8 cellular contexts compared by ENCODE assay signal in the genomic region with DNA sequence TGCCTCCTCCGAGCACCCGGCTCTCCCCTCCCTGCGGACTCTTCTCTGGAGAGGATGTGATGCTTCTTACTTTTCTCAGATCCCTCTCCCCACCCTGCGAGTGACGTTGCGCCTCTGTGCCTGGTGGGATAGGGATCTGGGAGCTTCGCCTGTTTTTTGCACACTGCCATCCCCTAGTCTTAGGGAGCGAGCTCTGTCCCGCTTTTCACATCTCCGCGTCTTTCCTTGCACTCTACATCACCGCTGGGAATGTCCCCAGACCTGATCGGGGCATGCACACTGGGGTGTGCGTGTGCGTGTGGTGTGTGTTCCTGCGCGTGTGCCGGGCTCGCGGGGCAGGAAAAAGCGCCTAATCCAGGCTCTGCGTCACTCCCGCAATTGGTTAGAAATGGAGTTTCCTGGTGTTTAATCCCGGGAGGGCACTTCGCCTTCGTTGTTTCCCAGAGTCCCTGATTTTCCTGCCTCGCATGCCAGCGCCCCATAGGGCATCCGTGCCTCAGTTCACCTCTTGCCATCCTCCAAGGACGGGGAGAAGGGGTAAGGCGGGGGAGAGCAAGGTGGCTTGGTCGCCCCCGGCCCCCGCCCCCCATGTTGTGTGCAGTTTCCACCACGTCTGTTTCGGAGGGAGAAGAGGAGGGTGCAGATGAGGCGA. TPM values are rescaled to one million over a fixed set of nuclear protein-coding genes. Genes with fewer than 3 reads are reported as not detected.
DNase-seq lines count a peak whose midpoint lies in the region; ATAC-seq and TF ChIP-seq lines count a peak whose summit lies in the region.

No MANE protein-coding gene starts in this region.

- H2AFZ ChIP-seq in mesenchymal stem cell (ENCODE audit: low read depth, low read length) = no peak overlapping the region

- H3K14ac ChIP-seq in mesenchymal stem cell (ENCODE audit: low read length in 2 of 2) = peak overlapping the region in 1 of 2 experiments; percentile 91

- H2AK5ac ChIP-seq in mesenchymal stem cell (ENCODE audit: low read length, severe bottlenecking) = no peak overlapping the region

- H3K79me1 ChIP-seq in mesenchymal stem cell (replicated peaks; ENCODE audit: low read length, poor library complexity, severe bottlenecking) = no peaks in the 10 kb centered on the region

- H4K91ac ChIP-seq in mesenchymal stem cell (ENCODE audit: low read length) = no peak overlapping the region

- H4K8ac ChIP-seq in mesenchymal stem cell (ENCODE audit: low read length) = no peak overlapping the region

- H2BK15ac ChIP-seq in mesenchymal stem cell (ENCODE audit: low read depth, poor library complexity, severe bottlenecking) = no peak overlapping the region

- H3K4me3 Mint-ChIP-seq in stimulated activated naive CD8-positive, alpha-beta T cell treated with anti-CD3 and anti-CD28 coated beads, Interleukin-15, Interleukin-2, amounts not matched to agents 100 ng/mL and 50 ng/mL, for 24 hours = peak overlapping the region; percentile 57

- peak overlapping the region in 1 of 2 experiments; percentile 78 for H2BK12ac ChIP-seq in mesenchymal stem cell (ENCODE audit: low read length in 2 of 2)

- no peaks in the 10 kb centered on the region for H3K4me1 ChIP-seq in colonic mucosa
- peaks cover 16% of the 10 kb centered on the region for H3K4me1 ChIP-seq in mesenchymal stem cell (ENCODE audit: control insufficient read depth, insufficient read depth, low read depth, low read length)
- H3K4me1 ChIP-seq in tibial artery = peaks cover 0 to 58% (median 18%) of the 10 kb centered on the region in 4 donors

- H3K27ac ChIP-seq in colonic mucosa (peak overlapping the region; percentile 47), mesenchymal stem cell (ENCODE audit: low read length, poor library complexity, severe bottlenecking) (no peak overlapping the region), tibial artery (peak overlapping the region; percentile 94 to 98)

- peaks cover 48% of the 10 kb centered on the region for H3K4me1 Mint-ChIP-seq in stimulated activated naive CD8-positive, alpha-beta T cell treated with anti-CD3 and anti-CD28 coated beads, Interleukin-15, Interleukin-2, amounts not matched to agents 100 ng/mL and 50 ng/mL, for 24 hours (ENCODE audit: low read depth)

- H3K18ac ChIP-seq in mesenchymal stem cell (ENCODE audit: low read depth in 1 of 2, low read length in 2 of 2) = peak overlapping the region in 1 of 2 experiments; percentile 70

- H3K36me3 ChIP-seq in colonic mucosa (no peaks in the 10 kb centered on the region), mesenchymal stem cell (ENCODE audit: control insufficient read depth in 1 of 2, insufficient read depth in 2 of 2, low read depth in 1 of 2, low read length in 2 of 2) (no peaks in the 10 kb centered on the region), tibial artery (no peaks in the 10 kb centered on the region)

- H3K9me3 Mint-ChIP-seq in stimulated activated naive CD8-positive, alpha-beta T cell treated with anti-CD3 and anti-CD28 coated beads, Interleukin-15, Interleukin-2, amounts not matched to agents 100 ng/mL and 50 ng/mL, for 24 hours = no peaks in the 10 kb centered on the region

- no peaks in the 10 kb centered on the region for H3K27me3 ChIP-seq in colonic mucosa
- peaks cover 59 to 62% of the 10 kb centered on the region in 2 experiments for H3K27me3 ChIP-seq in mesenchymal stem cell (ENCODE audit: control insufficient read depth in 1 of 2, insufficient read depth in 1 of 2, low read length in 2 of 2)
- no peaks in the 10 kb centered on the region for H3K27me3 ChIP-seq in tibial artery

- H3K4ac ChIP-seq in mesenchymal stem cell (ENCODE audit: low read depth in 1 of 2, low read length in 2 of 2) = no peak overlapping the region

- H3K23ac ChIP-seq in mesenchymal stem cell (ENCODE audit: low read length in 2 of 2) = peak overlapping the region in 1 of 2 experiments; percentile 93

- no peak for DNase-seq in stimulated activated naive CD8-positive, alpha-beta T cell treated with anti-CD3 and anti-CD28 coated beads, Interleukin-15, Interleukin-2, amounts not matched to agents 100 U/mL and 50 U/mL, for 24 hours
- DNase-seq in colonic mucosa = no peak
- peak; percentile 35 for DNase-seq in mesenchymal stem cell
- peak; percentile 39 to 85 for DNase-seq in tibial artery
- no peak for DNase-seq in HuH-7 (ENCODE audit: low spot score)
- DNase-seq in stimulated activated CD8-positive, alpha-beta memory T cell treated with anti-CD3 and anti-CD28 coated beads, Interleukin-4, amount 100 ng/mL, for 48 hours = no peak
- DNase-seq in effector CD4-positive, alpha-beta T cell = no peak

- WGBS in mesenchymal stem cell = 10% methylated on average over 34 of the region's 37 CpGs

- TF ChIP-seq CTCF in colonic mucosa (IDR thresholded peaks at IDR 0.05) (no peak), tibial artery (IDR thresholded peaks at IDR 0.05) (peak in 1 of 2 experiments; percentile 34)

- H3K27ac Mint-ChIP-seq in stimulated activated naive CD8-positive, alpha-beta T cell treated with anti-CD3 and anti-CD28 coated beads, Interleukin-15, Interleukin-2, amounts not matched to agents 100 ng/mL and 50 ng/mL, for 24 hours = no peak overlapping the region

- H2BK5ac ChIP-seq in mesenchymal stem cell (ENCODE audit: low read depth, low read length, poor library complexity, severe bottlenecking) = no peak overlapping the region

- H3K36me3 Mint-ChIP-seq in stimulated activated naive CD8-positive, alpha-beta T cell treated with anti-CD3 and anti-CD28 coated beads, Interleukin-15, Interleukin-2, amounts not matched to agents 100 ng/mL and 50 ng/mL, for 24 hours (ENCODE audit: low read depth) = no peaks in the 10 kb centered on the region

- H3K4me3 ChIP-seq in colonic mucosa = peak overlapping the region; percentile 94
- peak overlapping the region; percentile 71 to 76 for H3K4me3 ChIP-seq in mesenchymal stem cell (ENCODE audit: insufficient read depth in 1 of 2, low read depth in 1 of 2, low read length in 2 of 2)
- peak overlapping the region; percentile 84 to 94 for H3K4me3 ChIP-seq in tibial artery

- no peak overlapping the region for H2BK120ac ChIP-seq in mesenchymal stem cell (ENCODE audit: low read depth, low read length)

- H3K9ac ChIP-seq in colonic mucosa (ENCODE audit: low read depth in 2 of 2, low read length in 2 of 2) (peak overlapping the region; percentile 79 to 80), mesenchymal stem cell (ENCODE audit: low read length) (peak overlapping the region; percentile 11)

- no peak for ATAC-seq in stimulated activated naive CD8-positive, alpha-beta T cell treated with anti-CD3 and anti-CD28 coated beads, Interleukin-15, Interleukin-2, amounts not matched to agents 100 U/mL and 50 U/mL, for 24 hours

- H3K9me3 ChIP-seq in colonic mucosa (no peaks in the 10 kb centered on the region), mesenchymal stem cell (ENCODE audit: control insufficient read depth, low read length) (no peaks in the 10 kb centered on the region), tibial artery (no peaks in the 10 kb centered on the region)

- peaks cover 6% of the 10 kb centered on the region for H3K27me3 Mint-ChIP-seq in stimulated activated naive CD8-positive, alpha-beta T cell treated with anti-CD3 and anti-CD28 coated beads, Interleukin-15, Interleukin-2, amounts not matched to agents 100 ng/mL and 50 ng/mL, for 24 hours

- peak overlapping the region; percentile 96 for H3K4me2 ChIP-seq in mesenchymal stem cell (ENCODE audit: low read length, poor library complexity, severe bottlenecking)

- intact Hi-C loops in colonic mucosa (cut with DNase I) = no loop called here
- intact Hi-C loops in tibial artery (cut with DNase I; ENCODE audit: low total_unique reads) = loop anchor here (2.0 to 10.0 kb wide), 5 partner anchors 63 to 203 kb away; partner anchors contain the start of genes PGM2 and RELL1

RNA-seq across cellular contexts. Expression of gene TBC1D1, which starts 0.9 kb away (rescaled TPM):
- 10 to 100 TPM; 55.3 to 77.4 TPM for total RNA-seq in colonic mucosa
- polyA plus RNA-seq in mesenchymal stem cell (2013, experiment 1 of 2) = 48.0 TPM
- polyA plus RNA-seq in mesenchymal stem cell (2013, experiment 2 of 2) = 48.1 TPM

Comparison
In these comparisons a context has a peak if more than half of its experiments do, and no peak if none do; other contexts are left out.
1. DNase-seq: peak in mesenchymal stem cell (single experiment) and tibial artery (2 of 2); none in stimulated activated naive CD8-positive, alpha-beta T cell treated with anti-CD3 and anti-CD28 coated beads, Interleukin-15, Interleukin-2, amounts not matched to agents 100 U/mL and 50 U/mL, for 24 hours (single experiment), colonic mucosa (single experiment), HuH-7 (single experiment), stimulated activated CD8-positive, alpha-beta memory T cell treated with anti-CD3 and anti-CD28 coated beads, Interleukin-4, amount 100 ng/mL, for 48 hours (single experiment) and effector CD4-positive, alpha-beta T cell (single experiment).
2. Peak in every context shown above with its lines, with median percentiles within 50 percentile points of each other: H3K4me3 ChIP-seq.